Comparison of ENCODE assay signal across 20 cellular contexts in genomic region chr11:35978173-35978572, GRCh38.
"Had no signal": no experiment of that assay in that cellular context is flagged by ENCODE, and none has a peak within 500 bp of the region (broad histone marks: within the 10 kb centered on the region; RNA-seq: fewer than 3 reads in every experiment).

No MANE protein-coding gene starts in this region.

- ATAC-seq: activated CD4-positive, alpha-beta T cell treated with anti-CD3 and anti-CD28 coated beads for 36 hours; foreskin keratinocyte; pancreas; right lobe of liver; stimulated activated naive CD8-positive, alpha-beta T cell treated with anti-CD3 and anti-CD28 coated beads, Interleukin-15, amount 100 ng/mL, for 72 hours had no signal

- H3K4me1 ChIP-seq: foreskin keratinocyte, pancreas, right lobe of liver had no signal

- H3K4me3 ChIP-seq: cardiac muscle cell, left ventricle myocardium inferior, pancreas, right lobe of liver, suprapubic skin, transverse colon had no signal

- H3K9me3 ChIP-seq: pancreas, right lobe of liver had no signal

- H3K27me3 ChIP-seq: cardiac muscle cell, foreskin keratinocyte, pancreas, right lobe of liver, suprapubic skin, transverse colon had no signal

- DNase-seq: activated CD4-positive, alpha-beta T cell treated with anti-CD3 and anti-CD28 coated beads for 36 hours; activated CD4-positive, alpha-beta T cell treated with anti-CD3 and anti-CD28 coated beads, Interleukin-2, amount 50 U/mL, for 48 hours; activated gamma-delta T cell treated with Interleukin-2 at 50 U/mL for 16 hours; activated naive CD8-positive, alpha-beta T cell treated with anti-CD3 and anti-CD28 coated beads for 36 hours; activated T-cell treated with anti-CD3 and anti-CD28 coated beads for 4 hours; amniotic stem cell; foreskin keratinocyte; hypothalamus; left ventricle myocardium inferior; mammary epithelial cell; pancreas; right lobe of liver; small intestine; stimulated activated CD4-positive, alpha-beta T cell treated with anti-CD3 and anti-CD28 coated beads, Interleukin-15, amount 100 ng/mL, for 24 hours; stimulated activated CD4-positive, alpha-beta T cell treated with anti-CD3 and anti-CD28 coated beads, Interleukin-2, amount 100 ng/mL, for 48 hours; stimulated activated naive CD8-positive, alpha-beta T cell treated with anti-CD3 and anti-CD28 coated beads, Interleukin-15, amount 100 ng/mL, for 72 hours; transverse colon had no signal

- FAIRE-seq: pancreas, small intestine, TTC549 had no signal

- H3K36me3 ChIP-seq: cardiac muscle cell, left ventricle myocardium inferior, pancreas, right lobe of liver, transverse colon had no signal

- H3K27ac ChIP-seq: cardiac muscle cell, foreskin keratinocyte, left ventricle myocardium inferior, pancreas, right lobe of liver, suprapubic skin, transverse colon had no signal
